ENCODE assay signal across 32 cellular contexts in genomic region chr5:74074111-74074510, GRCh38.
"Had no signal": no experiment of that assay in that cellular context is flagged by ENCODE, and none has a peak within 500 bp of the region (broad histone marks: within the 10 kb centered on the region; RNA-seq: fewer than 3 reads in every experiment).

No MANE protein-coding gene starts in this region.

- H3K36me3 Mint-ChIP-seq: naive thymus-derived CD4-positive, alpha-beta T cell; natural killer cell; stimulated activated memory B cell treated with anti-CD40 and anti-IgM and Interleukin-4, amounts not matched to agents 10 μg/mL and 1 μg/mL and 100 μg/mL, for 72 hours had no signal

- H3K27me3 ChIP-seq: ovary, right lobe of liver, sigmoid colon, spleen, suprapubic skin, testis, tibial artery, transverse colon, upper lobe of left lung, vagina had no signal

- H3K9ac ChIP-seq: parathyroid adenoma had no signal

- H3K36me3 ChIP-seq: ovary, right lobe of liver, sigmoid colon, spleen, suprapubic skin, tibial artery, transverse colon, upper lobe of left lung, vagina had no signal

- H3K4me1 Mint-ChIP-seq: naive thymus-derived CD4-positive, alpha-beta T cell; natural killer cell; stimulated activated memory B cell treated with anti-CD40 and anti-IgM and Interleukin-4, amounts not matched to agents 10 μg/mL and 1 μg/mL and 100 μg/mL, for 72 hours; stimulated activated naive CD8-positive, alpha-beta T cell treated with anti-CD3 and anti-CD28 coated beads, Interleukin-15, amount 100 ng/mL, for 72 hours had no signal

- H3K27ac ChIP-seq: ovary, parathyroid adenoma, psoas muscle, right lobe of liver, sigmoid colon, skin epidermis, spleen, suprapubic skin, tibial artery, transverse colon, vagina had no signal

- H3K79me2 ChIP-seq: parathyroid adenoma had no signal

- H3K4me3 ChIP-seq: ovary, psoas muscle, right lobe of liver, sigmoid colon, skin epidermis, smooth muscle cell, spleen, suprapubic skin, testis, tibial artery, transverse colon, upper lobe of left lung, vagina had no signal

- H3K27me3 Mint-ChIP-seq: progenitor cell of endocrine pancreas; stimulated activated memory B cell treated with anti-CD40 and anti-IgM and Interleukin-4, amounts not matched to agents 10 μg/mL and 1 μg/mL and 100 μg/mL, for 72 hours had no signal

- DNase-seq: naive thymus-derived CD4-positive, alpha-beta T cell; natural killer cell; occipital lobe; ovary; posterior cingulate gyrus; psoas muscle; right cardiac atrium; right lobe of liver; sigmoid colon; spleen; stimulated activated CD4-positive, alpha-beta T cell treated with anti-CD3 and anti-CD28 coated beads, Interleukin-12 subunit alpha, Interleukin-12 subunit beta, amount 100 ng/mL, for 4 hours; stimulated activated CD4-positive, alpha-beta T cell treated with anti-CD3 and anti-CD28 coated beads, Interleukin-1b, Interleukin-23, amount 100 ng/mL, for 48 hours; stimulated activated CD4-positive, alpha-beta T cell treated with anti-CD3 and anti-CD28 coated beads, Interleukin-4, amount 100 ng/mL, for 1 hour; stimulated activated CD4-positive, alpha-beta T cell treated with anti-CD3 and anti-CD28 coated beads, Interleukin-4, amount 100 ng/mL, for 4 hours; stimulated activated CD8-positive, alpha-beta memory T cell treated with anti-CD3 and anti-CD28 coated beads, Interleukin-4, amount 100 ng/mL, for 48 hours; stimulated activated naive CD4-positive, alpha-beta T cell; stimulated activated naive CD8-positive, alpha-beta T cell treated with anti-CD3 and anti-CD28 coated beads, Interleukin-15, amount 100 ng/mL, for 72 hours; stimulated activated naive CD8-positive, alpha-beta T cell treated with anti-CD3 and anti-CD28 coated beads, Interleukin-15, Interleukin-2, amounts not matched to agents 100 U/mL and 50 U/mL, for 24 hours; substantia nigra; testis; tibial artery; transverse colon; upper lobe of left lung had no signal

- ATAC-seq: naive thymus-derived CD4-positive, alpha-beta T cell; natural killer cell; right lobe of liver; stimulated activated memory B cell treated with anti-CD40 and anti-IgM and Interleukin-4, amounts not matched to agents 10 μg/mL and 1 μg/mL and 100 μg/mL, for 72 hours; stimulated activated naive CD8-positive, alpha-beta T cell treated with anti-CD3 and anti-CD28 coated beads, Interleukin-15, amount 100 ng/mL, for 72 hours; stimulated activated naive CD8-positive, alpha-beta T cell treated with anti-CD3 and anti-CD28 coated beads, Interleukin-15, Interleukin-2, amounts not matched to agents 100 U/mL and 50 U/mL, for 24 hours had no signal

- H3K9me3 ChIP-seq: ovary, psoas muscle, right lobe of liver, sigmoid colon, spleen, suprapubic skin, testis, tibial artery, transverse colon, upper lobe of left lung, vagina had no signal

- FAIRE-seq: urothelium cell line had no signal

- H3K4me1 ChIP-seq: psoas muscle, right lobe of liver, sigmoid colon, spleen, suprapubic skin, transverse colon, vagina had no signal

- H3K4me3 Mint-ChIP-seq: naive thymus-derived CD4-positive, alpha-beta T cell; natural killer cell; nephron; stimulated activated memory B cell treated with anti-CD40 and anti-IgM and Interleukin-4, amounts not matched to agents 10 μg/mL and 1 μg/mL and 100 μg/mL, for 72 hours; stimulated activated naive CD8-positive, alpha-beta T cell treated with anti-CD3 and anti-CD28 coated beads, Interleukin-15, amount 100 ng/mL, for 72 hours had no signal

- H3K27ac Mint-ChIP-seq: naive thymus-derived CD4-positive, alpha-beta T cell; natural killer cell; progenitor cell of endocrine pancreas; stimulated activated memory B cell treated with anti-CD40 and anti-IgM and Interleukin-4, amounts not matched to agents 10 μg/mL and 1 μg/mL and 100 μg/mL, for 72 hours had no signal

- H3K9me3 Mint-ChIP-seq: natural killer cell; nephron; stimulated activated naive CD8-positive, alpha-beta T cell treated with anti-CD3 and anti-CD28 coated beads, Interleukin-15, amount 100 ng/mL, for 72 hours had no signal
